ENCODE assay signal across 34 cellular contexts in genomic region chr5:4185127-4185526, GRCh38.
"Had no signal": no experiment of that assay in that cellular context is flagged by ENCODE, and none has a peak within 500 bp of the region (broad histone marks: within the 10 kb centered on the region; RNA-seq: fewer than 3 reads in every experiment).

No MANE protein-coding gene starts in this region.

- H3K4me3 ChIP-seq: adrenal gland, body of pancreas, breast epithelium had no signal

- ATAC-seq: activated CD4-positive, alpha-beta T cell treated with anti-CD3 and anti-CD28 coated beads for 36 hours; activated CD8-positive, alpha-beta T cell treated with anti-CD3 and anti-CD28 coated beads for 36 hours; activated naive CD4-positive, alpha-beta T cell treated with anti-CD3 and anti-CD28 coated beads, Interleukin-2, amount 50 U/mL, for 72 hours; activated T-cell treated with anti-CD3 and anti-CD28 coated beads, Interleukin-2, amount 50 U/mL, for 4 hours; activated T-cell treated with anti-CD3 and anti-CD28 coated beads, Interleukin-2, amount 50 U/mL, for 72 hours; activated T-helper 17 cell treated with anti-CD3 and anti-CD28 coated beads, Interleukin-2, amount 50 U/mL, for 72 hours; body of pancreas had no signal

- H3K4me1 ChIP-seq: adrenal gland, body of pancreas, breast epithelium had no signal

- H3K36me3 ChIP-seq: adrenal gland, brain microvascular endothelial cell, breast epithelium had no signal

- H3K27me3 ChIP-seq: adrenal gland, body of pancreas, brain microvascular endothelial cell, breast epithelium had no signal

- FAIRE-seq: astrocyte, TTC549 had no signal

- H3K27ac ChIP-seq: adrenal gland, body of pancreas, brain microvascular endothelial cell, breast epithelium, VCaP had no signal

- DNase-seq: activated B cell treated with CpG ODN at 0.5 μM for 24 hours; activated CD4-positive, alpha-beta memory T cell treated with anti-CD3 and anti-CD28 coated beads for 36 hours; activated CD4-positive, alpha-beta T cell treated with anti-CD3 and anti-CD28 coated beads for 36 hours; activated CD4-positive, alpha-beta T cell treated with anti-CD3 and anti-CD28 coated beads for 48 hours; activated CD4-positive, alpha-beta T cell treated with anti-CD3 and anti-CD28 coated beads, Interleukin-2, amount 50 U/mL, for 1 hour; activated CD4-positive, alpha-beta T cell treated with anti-CD3 and anti-CD28 coated beads, Interleukin-2, amount 50 U/mL, for 4 hours; activated CD4-positive, CD25-positive, alpha-beta regulatory T cell treated with anti-CD3 and anti-CD28 coated beads, Interleukin-2, amount 50 U/mL, for 72 hours; activated CD8-positive, alpha-beta memory T cell treated with anti-CD3 and anti-CD28 coated beads, Interleukin-2, amount 50 U/mL, for 4 hours; activated CD8-positive, alpha-beta T cell treated with anti-CD3 and anti-CD28 coated beads for 36 hours; activated effector memory CD4-positive, alpha-beta T cell treated with anti-CD3 and anti-CD28 coated beads, Interleukin-2, amount 50 U/mL, for 16 hours; activated gamma-delta T cell treated with Interleukin-2 at 50 U/mL for 16 hours; activated naive CD4-positive, alpha-beta T cell; activated naive CD4-positive, alpha-beta T cell treated with anti-CD3 and anti-CD28 coated beads for 36 hours; activated naive CD4-positive, alpha-beta T cell treated with anti-CD3 and anti-CD28 coated beads, Interleukin-2, amount 50 U/mL, for 16 hours; activated naive CD8-positive, alpha-beta T cell treated with anti-CD3 and anti-CD28 coated beads for 36 hours; activated T-cell treated with anti-CD3 and anti-CD28 coated beads for 4 hours; activated T-cell treated with anti-CD3 and anti-CD28 coated beads, Interleukin-2, amount 50 U/mL, for 1 hour; activated T-cell treated with anti-CD3 and anti-CD28 coated beads, Interleukin-2, amount 50 U/mL, for 4 hours; activated T-cell treated with anti-CD3 and anti-CD28 coated beads, Interleukin-2, amount 50 U/mL, for 72 hours; adrenal gland; amniotic stem cell; aorta; body of pancreas; brain microvascular endothelial cell; central memory CD4-positive, alpha-beta T cell; T-helper 1 cell; T-helper 2 cell; T-helper 9 cell had no signal

- H3K9me3 ChIP-seq: adrenal gland, body of pancreas had no signal
